21 cellular contexts compared by ENCODE assay signal in the genomic region with DNA sequence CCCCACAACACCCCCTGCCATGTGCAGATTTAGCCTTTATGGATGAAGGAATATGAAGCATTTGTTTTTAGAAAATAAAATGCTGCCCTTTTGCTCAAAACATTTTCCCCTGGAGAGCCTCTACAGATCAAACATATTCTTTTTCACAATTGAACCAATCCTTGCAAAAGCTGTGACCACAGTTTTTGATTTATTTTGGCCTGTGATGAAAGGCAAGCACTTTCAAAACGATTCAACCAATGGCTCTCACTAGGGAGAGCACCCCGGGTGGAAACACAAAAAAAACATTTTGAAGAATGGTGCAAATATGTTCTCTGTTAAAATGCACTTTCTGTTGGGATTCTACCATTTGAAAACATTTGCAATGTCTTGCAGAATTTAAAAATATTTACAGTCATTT.
"Had no signal": no experiment of that assay in that cellular context is flagged by ENCODE, and none has a peak within 500 bp of the region (broad histone marks: within the 10 kb centered on the region; RNA-seq: fewer than 3 reads in every experiment).

No MANE protein-coding gene starts in this region.

- ATAC-seq: effector memory CD8-positive, alpha-beta T cell; esophagus mucosa; gastrocnemius medialis; heart right ventricle; left cardiac atrium; lower lobe of right lung; mucosa of descending colon had no signal

- DNase-seq: colonic mucosa; cortex of kidney; effector CD8-positive, alpha-beta T cell; effector memory CD8-positive, alpha-beta T cell; endodermal cell; erythroblast; esophagus squamous epithelium; foreskin fibroblast; foreskin melanocyte; gastrocnemius medialis; glutamatergic neuron; head of caudate nucleus; heart right ventricle; hippocampal formation; left cardiac atrium; left ventricle myocardium inferior; lower lobe of right lung; mesenchymal stem cell; mucosa of descending colon; naive B cell had no signal
